Comparison of ENCODE assay signal across 13 cellular contexts in genomic region chr11:68325894-68326220, GRCh38.
"Had no signal": no experiment of that assay in that cellular context is flagged by ENCODE, and none has a peak within 500 bp of the region (broad histone marks: within the 10 kb centered on the region; RNA-seq: fewer than 3 reads in every experiment).

No MANE protein-coding gene starts in this region.

- DNase-seq: activated CD4-positive, alpha-beta T cell treated with anti-CD3 and anti-CD28 coated beads for 1 hour; activated CD4-positive, alpha-beta T cell treated with anti-CD3 and anti-CD28 coated beads, Interleukin-2, amount 50 U/mL, for 4 hours; activated T-cell treated with anti-CD3 and anti-CD28 coated beads for 4 hours; effector memory CD8-positive, alpha-beta T cell; hippocampal formation; psoas muscle; sigmoid colon; stimulated activated CD4-positive, alpha-beta T cell treated with anti-CD3 and anti-CD28 coated beads, Interleukin-4, amount 100 ng/mL, for 24 hours; SW 1271; T-helper 2 cell had no signal

- H3K36me3 ChIP-seq: sigmoid colon had no signal

- H3K27me3 ChIP-seq: sigmoid colon had no signal

- H3K9me3 ChIP-seq: psoas muscle, sigmoid colon had no signal

- H3K27ac ChIP-seq: psoas muscle, sigmoid colon, VCaP had no signal

- ATAC-seq: effector memory CD8-positive, alpha-beta T cell; psoas muscle; stimulated activated memory B cell treated with anti-CD40 and anti-IgM and Interleukin-4, amounts not matched to agents 10 μg/mL and 1 μg/mL and 100 μg/mL, for 72 hours had no signal

- H3K4me3 ChIP-seq: psoas muscle, sigmoid colon had no signal

- FAIRE-seq: islet of Langerhans had no signal
